8 cellular contexts compared by ENCODE assay signal in the genomic region with DNA sequence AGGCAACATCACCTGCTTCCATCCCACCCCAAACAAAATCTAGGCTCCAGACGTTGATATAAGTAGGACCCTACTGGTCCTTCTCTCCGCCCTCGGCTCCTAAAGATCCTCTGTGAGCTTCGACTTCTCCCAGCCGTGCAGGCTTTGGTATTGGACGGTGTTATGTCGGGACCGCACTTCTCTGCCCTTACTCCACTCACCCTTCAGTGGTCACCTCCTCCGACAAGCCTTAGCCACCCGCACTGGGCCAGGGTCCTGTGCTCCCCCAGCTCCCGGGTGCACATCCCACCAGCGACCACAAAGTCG. TPM values are rescaled to one million over a fixed set of nuclear protein-coding genes. Genes with fewer than 3 reads are reported as not detected.
DNase-seq lines count a peak whose midpoint lies in the region; ATAC-seq and TF ChIP-seq lines count a peak whose summit lies in the region.

No MANE protein-coding gene starts in this region.

- peaks cover 76% of the 10 kb centered on the region for H3K36me3 Mint-ChIP-seq in dendritic cell treated with granulocyte-macrophage colony-stimulating factor and Interleukin-4, amounts not matched to agents 40 ng/mL and 50 ng/mL, for 4 days (ENCODE audit: low read depth)
- peaks cover 5 to 24% (median 7%) of the 10 kb centered on the region in 5 donors for H3K36me3 Mint-ChIP-seq in naive thymus-derived CD4-positive, alpha-beta T cell

- H4K20me1 ChIP-seq in Loucy (ENCODE audit: insufficient read depth, low read length, poor library complexity, severe bottlenecking) = peaks cover 7% of the 10 kb centered on the region

- H2AFZ ChIP-seq in Loucy (ENCODE audit: low read length) = no peak overlapping the region

- no peaks in the 10 kb centered on the region for H3K9me3 Mint-ChIP-seq in dendritic cell treated with granulocyte-macrophage colony-stimulating factor and Interleukin-4, amounts not matched to agents 40 ng/mL and 50 ng/mL, for 4 days
- no peaks in the 10 kb centered on the region for H3K9me3 Mint-ChIP-seq in naive thymus-derived CD4-positive, alpha-beta T cell

- no peaks in the 10 kb centered on the region for H3F3A ChIP-seq in Loucy (ENCODE audit: low read depth)

- H3K4me3 Mint-ChIP-seq in dendritic cell treated with granulocyte-macrophage colony-stimulating factor and Interleukin-4, amounts not matched to agents 40 ng/mL and 50 ng/mL, for 4 days = peak overlapping the region; percentile 83
- peak overlapping the region; percentile 73 to 100 (median 100) for H3K4me3 Mint-ChIP-seq in naive thymus-derived CD4-positive, alpha-beta T cell

- no peaks in the 10 kb centered on the region for H3K27me3 Mint-ChIP-seq in dendritic cell treated with granulocyte-macrophage colony-stimulating factor and Interleukin-4, amounts not matched to agents 40 ng/mL and 50 ng/mL, for 4 days
- peaks cover 0 to 3% (median 0%) of the 10 kb centered on the region in 5 donors for H3K27me3 Mint-ChIP-seq in naive thymus-derived CD4-positive, alpha-beta T cell

- DNase-seq in AG04450 (ENCODE audit: low read depth, low spot score) (no peak), DMS114 treated with DMSO at 0.1 percent for 48 hours (lab: John Stamatoyannopoulos, UW; ENCODE audit: unreplicated experiment) (no peak)
- DNase-seq in naive thymus-derived CD4-positive, alpha-beta T cell = no peak

- peaks cover 6% of the 10 kb centered on the region; the same call in 1 of the 2 replicates for H3K9me3 ChIP-seq in AG04450 (ENCODE audit: control insufficient read depth, insufficient read depth, low read length)
- no peaks in the 10 kb centered on the region for H3K9me3 ChIP-seq in Loucy (ENCODE audit: insufficient read depth, low read depth, low read length)
- no peaks in the 10 kb centered on the region for H3K9me3 ChIP-seq in naive thymus-derived CD4-positive, alpha-beta T cell (ENCODE audit: control insufficient read depth in 2 of 3, low read length in 3 of 3)

- H3K27ac ChIP-seq in AG04450 (ENCODE audit: low read depth, low read length) = no peak overlapping the region
- peak overlapping the region; percentile 77 for H3K27ac ChIP-seq in naive thymus-derived CD4-positive, alpha-beta T cell (ENCODE audit: low read depth, low read length)

- H3K4me1 ChIP-seq in Loucy (ENCODE audit: insufficient read depth, low read length, poor library complexity, severe bottlenecking) = peaks cover 14% of the 10 kb centered on the region
- peaks cover 21 to 26% of the 10 kb centered on the region in 2 donors for H3K4me1 ChIP-seq in naive thymus-derived CD4-positive, alpha-beta T cell (ENCODE audit: control insufficient read depth in 2 of 2, insufficient read depth in 2 of 2, low read length in 2 of 2)

- no peaks in the 10 kb centered on the region for H3K9me2 ChIP-seq in Loucy (replicated peaks; ENCODE audit: low read depth, low read length)

- TF ChIP-seq CTCF in AG04450 (IDR thresholded peaks at IDR 0.05; ENCODE audit: low read depth, low read length) (no peak), Loucy (conservative IDR thresholded peaks at IDR 0.05; ENCODE audit: low read length) (no peak)

- H3K9ac ChIP-seq in Loucy (ENCODE audit: low read depth, low read length, poor library complexity, severe bottlenecking) = peak overlapping the region; percentile 96

- H3K27me3 ChIP-seq in AG04450 (ENCODE audit: control insufficient read depth, insufficient read depth, low read length) = no peaks in the 10 kb centered on the region
- H3K27me3 ChIP-seq in Loucy (ENCODE audit: insufficient read depth, low read length, poor library complexity, severe bottlenecking) = no peaks in the 10 kb centered on the region
- no peaks in the 10 kb centered on the region for H3K27me3 ChIP-seq in naive thymus-derived CD4-positive, alpha-beta T cell (ENCODE audit: control insufficient read depth in 2 of 2, insufficient read depth in 2 of 2, low read length in 2 of 2)

- POLR2A ChIA-PET in AG04450 (lab: Yijun Ruan, JAX) = interaction anchor here (0.5 to 1.5 kb wide), 10 partner anchors 25 to 302 kb away, joined by 3 to 4 read pairs (median 3); a partner anchor contains a TSS
- POLR2A ChIA-PET in naive thymus-derived CD4-positive, alpha-beta T cell (lab: Charles Lee) = interaction anchor here (1.0 to 4.5 kb wide), 24 partner anchors 11 to 379 kb away, joined by 3 to 35 read pairs (median 6); a partner anchor contains a TSS

- peaks cover 33% of the 10 kb centered on the region for H3K4me1 Mint-ChIP-seq in dendritic cell treated with granulocyte-macrophage colony-stimulating factor and Interleukin-4, amounts not matched to agents 40 ng/mL and 50 ng/mL, for 4 days (ENCODE audit: low read depth)
- peaks cover 23 to 43% (median 30%) of the 10 kb centered on the region in 7 donors for H3K4me1 Mint-ChIP-seq in naive thymus-derived CD4-positive, alpha-beta T cell

- H3K79me2 ChIP-seq in Loucy (ENCODE audit: insufficient read depth, low read length) = peaks cover 30% of the 10 kb centered on the region

- peak overlapping the region; percentile 97 for H3K4me3 ChIP-seq in AG04450 (ENCODE audit: low read depth, low read length)
- peak overlapping the region; percentile 80 for H3K4me3 ChIP-seq in Loucy (ENCODE audit: low read length, poor library complexity, severe bottlenecking)
- H3K4me3 ChIP-seq in naive thymus-derived CD4-positive, alpha-beta T cell (ENCODE audit: low read length) = peak overlapping the region; percentile 99

- no peak for ATAC-seq in naive thymus-derived CD4-positive, alpha-beta T cell
- ATAC-seq in GM21515 (IDR thresholded peaks at IDR 0.05; ENCODE audit: unreplicated experiment) (no peak), HG02970 (IDR thresholded peaks at IDR 0.05; ENCODE audit: low FRiP score, unreplicated experiment) (no peak), HG02840 (IDR thresholded peaks at IDR 0.05; ENCODE audit: low FRiP score, unreplicated experiment) (no peak)

- CTCF ChIA-PET in AG04450 (lab: Charles Lee) = interaction anchor here (1.6 to 2.6 kb wide), 2 partner anchors 105 to 119 kb away, joined by 7 to 9 read pairs; no protein-coding TSS in a partner anchor
- CTCF ChIA-PET in naive thymus-derived CD4-positive, alpha-beta T cell (lab: Charles Lee) = interaction anchor here (0.8 to 2.7 kb wide), 5 partner anchors 48 to 414 kb away, joined by 3 to 11 read pairs (median 4); a partner anchor contains a TSS

- intact Hi-C loops in dendritic cell treated with granulocyte-macrophage colony-stimulating factor and Interleukin-4, amounts not matched to agents 40 ng/mL and 50 ng/mL, for 4 days (cut with micrococcal nuclease) = loop anchor here (5.0 to 10.0 kb wide), 3 partner anchors 60 to 118 kb away; a partner anchor contains a TSS
- intact Hi-C loops in naive thymus-derived CD4-positive, alpha-beta T cell (cut with micrococcal nuclease) = loop anchor here (1.0 to 5.0 kb wide), 16 partner anchors 33 to 454 kb away; a partner anchor contains a TSS

- H3K4me2 ChIP-seq in Loucy (ENCODE audit: low read depth, low read length, poor library complexity, severe bottlenecking) = peak overlapping the region; percentile 84

- H3K36me3 ChIP-seq in Loucy (ENCODE audit: insufficient read depth, low read length) = no peaks in the 10 kb centered on the region; the same call in 1 of the 2 replicates
- peaks cover 19 to 60% (median 20%) of the 10 kb centered on the region in 3 experiments for H3K36me3 ChIP-seq in naive thymus-derived CD4-positive, alpha-beta T cell (ENCODE audit: control insufficient read depth in 2 of 3, insufficient read depth in 3 of 3, low read length in 3 of 3)

- H3K27ac Mint-ChIP-seq in dendritic cell treated with granulocyte-macrophage colony-stimulating factor and Interleukin-4, amounts not matched to agents 40 ng/mL and 50 ng/mL, for 4 days = peak overlapping the region; percentile 91
- peak overlapping the region; percentile 87 to 99 (median 99) for H3K27ac Mint-ChIP-seq in naive thymus-derived CD4-positive, alpha-beta T cell

RNA-seq across cellular contexts. Expression of a gene that starts 1.6 kb away (rescaled TPM):
- 18.1 and 29.1 TPM in 2 replicates for polyA plus RNA-seq in AG04450 (2011; rRNA removed)
- polyA minus RNA-seq in AG04450 (2011; rRNA and poly(A)+ RNA removed) = 7.3 and 7.7 TPM in 2 replicates
- 100 to 1,000 TPM; 101 to 370 (median 142) TPM for total RNA-seq in naive thymus-derived CD4-positive, alpha-beta T cell
- 100 to 1,000 TPM; 522 to 542 TPM for polyA plus RNA-seq in naive thymus-derived CD4-positive, alpha-beta T cell

RNA-seq across cellular contexts. Expression of a gene that starts 3.4 kb away (rescaled TPM):
- 0.14 and 0.29 TPM in 2 replicates for polyA plus RNA-seq in AG04450 (2011; rRNA removed)
- polyA minus RNA-seq in AG04450 (2011; rRNA and poly(A)+ RNA removed) = 0.70 TPM in 1 of 2 replicates, not detected in the other
- total RNA-seq in naive thymus-derived CD4-positive, alpha-beta T cell = 10 to 100 TPM in 2 of 5 experiments, 1 to 10 TPM in 3; 7.9 to 15.1 (median 9.3) TPM
- 1 to 10 TPM; 1.3 to 2.5 TPM for polyA plus RNA-seq in naive thymus-derived CD4-positive, alpha-beta T cell

RNA-seq across cellular contexts. Expression of a gene that starts 8.9 kb away (rescaled TPM):
- 5.2 and 7.9 TPM in 2 replicates for polyA plus RNA-seq in AG04450 (2011; rRNA removed)
- 4.0 and 6.1 TPM in 2 replicates for polyA minus RNA-seq in AG04450 (2011; rRNA and poly(A)+ RNA removed)
- total RNA-seq in naive thymus-derived CD4-positive, alpha-beta T cell = 10 to 100 TPM in 4 of 5 experiments, 1 to 10 TPM in 1; 9.4 to 23.6 (median 19.6) TPM
- polyA plus RNA-seq in naive thymus-derived CD4-positive, alpha-beta T cell = 1 to 10 TPM in 1 of 2 donors, under 1 TPM in 1; 0.33 to 1.5 TPM

RNA-seq across cellular contexts. Expression of a gene that starts 33.4 kb away (rescaled TPM):
- 48.1 and 63.0 TPM in 2 replicates for polyA plus RNA-seq in AG04450 (2011; rRNA removed)
- 114 and 139 TPM in 2 replicates for polyA minus RNA-seq in AG04450 (2011; rRNA and poly(A)+ RNA removed)
- 10 to 100 TPM; 22.8 to 44.4 (median 31.3) TPM for total RNA-seq in naive thymus-derived CD4-positive, alpha-beta T cell
- 1 to 10 TPM; 3.8 to 8.0 TPM for polyA plus RNA-seq in naive thymus-derived CD4-positive, alpha-beta T cell

RNA-seq across cellular contexts. Expression of a gene that starts 42.0 kb away (rescaled TPM):
- 18.2 and 26.6 TPM in 2 replicates for polyA plus RNA-seq in AG04450 (2011; rRNA removed)
- 34.7 and 47.0 TPM in 2 replicates for polyA minus RNA-seq in AG04450 (2011; rRNA and poly(A)+ RNA removed)
- total RNA-seq in naive thymus-derived CD4-positive, alpha-beta T cell = 10 to 100 TPM; 18.0 to 28.5 (median 23.3) TPM
- 10 to 100 TPM; 20.7 to 34.0 TPM for polyA plus RNA-seq in naive thymus-derived CD4-positive, alpha-beta T cell

Comparison
In these comparisons a context has a peak if more than half of its experiments do, and no peak if none do; other contexts are left out.
1. RNA of a gene that starts 1.6 kb away (polyA plus RNA-seq): 522 to 542 TPM in naive thymus-derived CD4-positive, alpha-beta T cell; 18.1 to 29.1 TPM in AG04450; every median in the first group is over 10 times any median in the second.
2. Peak in every context shown above with its lines, with median percentiles within 50 percentile points of each other: H3K4me3 ChIP-seq.